Comparison of ENCODE assay signal across 25 cellular contexts in genomic region chr11:84234011-84234410, GRCh38.
"Had no signal": no experiment of that assay in that cellular context is flagged by ENCODE, and none has a peak within 500 bp of the region (broad histone marks: within the 10 kb centered on the region; RNA-seq: fewer than 3 reads in every experiment).

No MANE protein-coding gene starts in this region.

- DNase-seq: activated CD4-positive, alpha-beta T cell treated with anti-CD3 and anti-CD28 coated beads, Interleukin-2, amount 10 ng/mL, durations not matched to agents 7 days and 5 days; activated CD8-positive, alpha-beta memory T cell treated with anti-CD3 and anti-CD28 coated beads, Interleukin-2, amount 50 U/mL, for 48 hours; activated CD8-positive, alpha-beta T cell treated with anti-CD3 and anti-CD28 coated beads, Interleukin-2, amount 10 ng/mL, durations not matched to agents 7 days and 5 days; activated effector memory CD4-positive, alpha-beta T cell treated with Interleukin-2 at 50 U/mL for 16 hours; activated naive CD4-positive, alpha-beta T cell treated with anti-CD3 and anti-CD28 coated beads, Interleukin-2, amount 10 ng/mL, durations not matched to agents 7 days and 5 days; activated naive CD8-positive, alpha-beta T cell treated with anti-CD3 and anti-CD28 coated beads, Interleukin-2, amount 50 U/mL, for 24 hours; activated T-cell treated with anti-CD3 and anti-CD28 coated beads, Interleukin-2, amount 50 U/mL, for 48 hours; brain microvascular endothelial cell; kidney glomerular epithelial cell; left ventricle myocardium inferior; mammary epithelial cell; naive B cell; ovary; right lobe of liver; stimulated activated CD4-positive, alpha-beta T cell treated with anti-CD3 and anti-CD28 coated beads, Interleukin-4, amount 100 ng/mL, for 1 hour; stimulated activated naive CD8-positive, alpha-beta T cell treated with anti-CD3 and anti-CD28 coated beads, Interleukin-15, amount 100 ng/mL, for 72 hours; T1000; testis; upper lobe of left lung had no signal

- H3K4me2 ChIP-seq: smooth muscle cell had no signal

- H3K36me3 ChIP-seq: brain microvascular endothelial cell, gastroesophageal sphincter, heart left ventricle, left ventricle myocardium inferior, ovary, right lobe of liver, upper lobe of left lung had no signal

- H3K4me1 ChIP-seq: gastroesophageal sphincter, heart left ventricle, left ventricle myocardium inferior, right lobe of liver, testis, upper lobe of left lung had no signal

- H3K27me3 ChIP-seq: brain microvascular endothelial cell, gastroesophageal sphincter, heart left ventricle, ovary, right lobe of liver, testis, upper lobe of left lung had no signal

- ATAC-seq: activated CD8-positive, alpha-beta T cell treated with anti-CD3 and anti-CD28 coated beads, Interleukin-2, amount 10 ng/mL, durations not matched to agents 7 days and 5 days; activated naive CD8-positive, alpha-beta T cell treated with anti-CD3 and anti-CD28 coated beads, Interleukin-2, amount 50 U/mL, for 24 hours; esophagus mucosa; gastroesophageal sphincter; heart left ventricle; right lobe of liver; stimulated activated naive CD8-positive, alpha-beta T cell treated with anti-CD3 and anti-CD28 coated beads, Interleukin-15, amount 100 ng/mL, for 72 hours had no signal

- H3K4me3 ChIP-seq: coronary artery, gastroesophageal sphincter, heart left ventricle, left ventricle myocardium inferior, ovary, right lobe of liver, smooth muscle cell, testis, upper lobe of left lung had no signal

- H3K4me1 Mint-ChIP-seq: activated CD4-positive, alpha-beta T cell treated with anti-CD3 and anti-CD28 coated beads, Interleukin-2, amount 10 ng/mL, durations not matched to agents 7 days and 5 days; activated naive CD4-positive, alpha-beta T cell treated with anti-CD3 and anti-CD28 coated beads, Interleukin-2, amount 10 ng/mL, durations not matched to agents 7 days and 5 days; activated naive CD8-positive, alpha-beta T cell treated with anti-CD3 and anti-CD28 coated beads, Interleukin-2, amount 50 U/mL, for 24 hours; central memory CD8-positive, alpha-beta T cell; naive B cell; stimulated activated naive CD8-positive, alpha-beta T cell treated with anti-CD3 and anti-CD28 coated beads, Interleukin-15, amount 100 ng/mL, for 72 hours had no signal

- H3K36me3 Mint-ChIP-seq: activated naive CD4-positive, alpha-beta T cell treated with anti-CD3 and anti-CD28 coated beads, Interleukin-2, amount 10 ng/mL, durations not matched to agents 7 days and 5 days; naive B cell had no signal

- H3K27ac ChIP-seq: brain microvascular endothelial cell, coronary artery, gastroesophageal sphincter, heart left ventricle, left ventricle myocardium inferior, ovary, right lobe of liver, testis, upper lobe of left lung had no signal

- H3K9me3 ChIP-seq: gastroesophageal sphincter, heart left ventricle, left ventricle myocardium inferior, ovary, right lobe of liver, testis, upper lobe of left lung had no signal

- H3K27me3 Mint-ChIP-seq: activated CD4-positive, alpha-beta T cell treated with anti-CD3 and anti-CD28 coated beads, Interleukin-2, amount 10 ng/mL, durations not matched to agents 7 days and 5 days; activated naive CD4-positive, alpha-beta T cell treated with anti-CD3 and anti-CD28 coated beads, Interleukin-2, amount 10 ng/mL, durations not matched to agents 7 days and 5 days; activated naive CD8-positive, alpha-beta T cell treated with anti-CD3 and anti-CD28 coated beads, Interleukin-2, amount 50 U/mL, for 24 hours; central memory CD8-positive, alpha-beta T cell; naive B cell; stimulated activated naive CD8-positive, alpha-beta T cell treated with anti-CD3 and anti-CD28 coated beads, Interleukin-15, amount 100 ng/mL, for 72 hours had no signal

- H3K27ac Mint-ChIP-seq: activated CD4-positive, alpha-beta T cell treated with anti-CD3 and anti-CD28 coated beads, Interleukin-2, amount 10 ng/mL, durations not matched to agents 7 days and 5 days; activated CD8-positive, alpha-beta T cell treated with anti-CD3 and anti-CD28 coated beads, Interleukin-2, amount 10 ng/mL, durations not matched to agents 7 days and 5 days; activated naive CD4-positive, alpha-beta T cell treated with anti-CD3 and anti-CD28 coated beads, Interleukin-2, amount 10 ng/mL, durations not matched to agents 7 days and 5 days; activated naive CD8-positive, alpha-beta T cell treated with anti-CD3 and anti-CD28 coated beads, Interleukin-2, amount 50 U/mL, for 24 hours; naive B cell had no signal

- H3K4me3 Mint-ChIP-seq: activated CD4-positive, alpha-beta T cell treated with anti-CD3 and anti-CD28 coated beads, Interleukin-2, amount 10 ng/mL, durations not matched to agents 7 days and 5 days; activated CD8-positive, alpha-beta T cell treated with anti-CD3 and anti-CD28 coated beads, Interleukin-2, amount 10 ng/mL, durations not matched to agents 7 days and 5 days; activated naive CD4-positive, alpha-beta T cell treated with anti-CD3 and anti-CD28 coated beads, Interleukin-2, amount 10 ng/mL, durations not matched to agents 7 days and 5 days; activated naive CD8-positive, alpha-beta T cell treated with anti-CD3 and anti-CD28 coated beads, Interleukin-2, amount 50 U/mL, for 24 hours; central memory CD8-positive, alpha-beta T cell; stimulated activated naive CD8-positive, alpha-beta T cell treated with anti-CD3 and anti-CD28 coated beads, Interleukin-15, amount 100 ng/mL, for 72 hours had no signal
